In the genomic region with DNA sequence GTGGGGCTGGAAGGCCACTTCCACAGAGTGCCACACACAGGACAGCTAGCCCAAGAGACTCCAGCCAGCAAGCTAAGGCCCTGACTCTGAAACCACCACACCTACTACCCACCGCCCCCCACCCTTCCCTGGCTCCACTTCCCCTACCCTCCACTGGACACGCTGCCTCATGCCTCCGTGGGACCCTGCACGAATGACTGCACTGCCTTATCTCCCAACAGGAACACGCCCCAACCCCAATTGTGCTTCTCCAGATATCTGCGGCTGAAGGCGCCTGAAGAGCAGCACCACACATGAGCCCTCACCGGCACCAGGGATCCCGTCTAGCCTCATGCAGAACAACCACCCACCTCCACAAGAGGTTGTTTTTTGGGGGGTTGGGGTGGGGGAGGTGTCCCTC, we compare ENCODE assay signal across 23 cellular contexts. TPM values are rescaled to one million over a fixed set of nuclear protein-coding genes. Genes with fewer than 3 reads are reported as not detected.
"Had no signal": no experiment of that assay in that cellular context is flagged by ENCODE, and none has a peak within 500 bp of the region (broad histone marks: within the 10 kb centered on the region; RNA-seq: fewer than 3 reads in every experiment).

No MANE protein-coding gene starts in this region.

- H3K36me3 ChIP-seq: left ventricle myocardium inferior, neutrophil, thyroid gland had no signal

- H3K9me3 ChIP-seq: left ventricle myocardium inferior, neutrophil, thyroid gland had no signal

- H3K27ac ChIP-seq: foreskin keratinocyte, left ventricle myocardium inferior, neutrophil, thyroid gland had no signal

- H3K27ac Mint-ChIP-seq: activated B cell treated with CpG ODN at 0.5 μM for 24 hours; activated CD4-positive, alpha-beta memory T cell treated with anti-CD3 and anti-CD28 coated beads, Interleukin-2, amount 10 ng/mL, durations not matched to agents 7 days and 5 days; activated CD8-positive, alpha-beta memory T cell treated with anti-CD3 and anti-CD28 coated beads, Interleukin-2, amount 10 ng/mL, durations not matched to agents 7 days and 5 days; activated naive CD8-positive, alpha-beta T cell treated with anti-CD3 and anti-CD28 coated beads for 36 hours; activated T-helper 17 cell treated with anti-CD3 and anti-CD28 coated beads, Interleukin-2, amount 50 U/mL, for 72 hours; immature natural killer cell had no signal

- DNase-seq: activated B cell treated with CpG ODN at 0.5 μM for 24 hours; activated CD4-positive, alpha-beta memory T cell treated with anti-CD3 and anti-CD28 coated beads, Interleukin-2, amount 10 ng/mL, durations not matched to agents 7 days and 5 days; activated CD4-positive, alpha-beta T cell treated with anti-CD3 and anti-CD28 coated beads for 4 hours; activated CD8-positive, alpha-beta memory T cell treated with anti-CD3 and anti-CD28 coated beads, Interleukin-2, amount 10 ng/mL, durations not matched to agents 7 days and 5 days; activated naive CD4-positive, alpha-beta T cell; activated naive CD8-positive, alpha-beta T cell treated with anti-CD3 and anti-CD28 coated beads for 36 hours; amniotic stem cell; foreskin keratinocyte; immature natural killer cell; kidney glomerular epithelial cell; left ventricle myocardium inferior; mammary epithelial cell; stimulated activated CD4-positive, alpha-beta T cell treated with anti-CD3 and anti-CD28 coated beads, Interleukin-1b, Interleukin-23, amount 100 ng/mL, for 48 hours; stimulated activated CD8-positive, alpha-beta memory T cell treated with anti-CD3 and anti-CD28 coated beads, Interleukin-4, amount 100 ng/mL, for 48 hours; stimulated activated naive CD4-positive, alpha-beta T cell; T-helper 1 cell; T-helper 9 cell; thyroid gland had no signal

- H3K9me3 Mint-ChIP-seq: activated B cell treated with CpG ODN at 0.5 μM for 24 hours; activated CD4-positive, alpha-beta memory T cell treated with anti-CD3 and anti-CD28 coated beads, Interleukin-2, amount 10 ng/mL, durations not matched to agents 7 days and 5 days; activated naive CD8-positive, alpha-beta T cell treated with anti-CD3 and anti-CD28 coated beads for 36 hours; activated T-helper 17 cell treated with anti-CD3 and anti-CD28 coated beads, Interleukin-2, amount 50 U/mL, for 72 hours; immature natural killer cell had no signal

- ATAC-seq: activated CD8-positive, alpha-beta memory T cell treated with anti-CD3 and anti-CD28 coated beads, Interleukin-2, amount 10 ng/mL, durations not matched to agents 7 days and 5 days; activated T-helper 17 cell treated with anti-CD3 and anti-CD28 coated beads, Interleukin-2, amount 50 U/mL, for 72 hours; foreskin keratinocyte had no signal

- H3K4me1 ChIP-seq: foreskin keratinocyte had no signal

- H3K4me3 ChIP-seq: thyroid gland had no signal

- H3K36me3 Mint-ChIP-seq: activated CD8-positive, alpha-beta memory T cell treated with anti-CD3 and anti-CD28 coated beads, Interleukin-2, amount 10 ng/mL, durations not matched to agents 7 days and 5 days; activated naive CD8-positive, alpha-beta T cell treated with anti-CD3 and anti-CD28 coated beads for 36 hours; immature natural killer cell had no signal

- H3K4me3 Mint-ChIP-seq: activated B cell treated with CpG ODN at 0.5 μM for 24 hours; activated CD4-positive, alpha-beta memory T cell treated with anti-CD3 and anti-CD28 coated beads, Interleukin-2, amount 10 ng/mL, durations not matched to agents 7 days and 5 days; activated CD8-positive, alpha-beta memory T cell treated with anti-CD3 and anti-CD28 coated beads, Interleukin-2, amount 10 ng/mL, durations not matched to agents 7 days and 5 days; activated naive CD8-positive, alpha-beta T cell treated with anti-CD3 and anti-CD28 coated beads for 36 hours; activated T-helper 17 cell treated with anti-CD3 and anti-CD28 coated beads, Interleukin-2, amount 50 U/mL, for 72 hours had no signal

RNA-seq across cellular contexts. Expression of gene LINGO1, which starts 2.6 kb away (rescaled TPM):
- total RNA-seq: activated B cell treated with CpG ODN at 0.5 μM for 24 hours; activated CD4-positive, alpha-beta memory T cell treated with anti-CD3 and anti-CD28 coated beads, Interleukin-2, amount 10 ng/mL, durations not matched to agents 7 days and 5 days; activated CD8-positive, alpha-beta memory T cell treated with anti-CD3 and anti-CD28 coated beads, Interleukin-2, amount 10 ng/mL, durations not matched to agents 7 days and 5 days; activated naive CD8-positive, alpha-beta T cell treated with anti-CD3 and anti-CD28 coated beads for 36 hours; activated T-helper 17 cell treated with anti-CD3 and anti-CD28 coated beads, Interleukin-2, amount 50 U/mL, for 72 hours; epithelial cell of proximal tubule; fibroblast of lung; myocyte had no signal
- polyA plus RNA-seq: immature natural killer cell, mammary epithelial cell had no signal
